ENCODE assay signal across 21 cellular contexts in the genomic region with DNA sequence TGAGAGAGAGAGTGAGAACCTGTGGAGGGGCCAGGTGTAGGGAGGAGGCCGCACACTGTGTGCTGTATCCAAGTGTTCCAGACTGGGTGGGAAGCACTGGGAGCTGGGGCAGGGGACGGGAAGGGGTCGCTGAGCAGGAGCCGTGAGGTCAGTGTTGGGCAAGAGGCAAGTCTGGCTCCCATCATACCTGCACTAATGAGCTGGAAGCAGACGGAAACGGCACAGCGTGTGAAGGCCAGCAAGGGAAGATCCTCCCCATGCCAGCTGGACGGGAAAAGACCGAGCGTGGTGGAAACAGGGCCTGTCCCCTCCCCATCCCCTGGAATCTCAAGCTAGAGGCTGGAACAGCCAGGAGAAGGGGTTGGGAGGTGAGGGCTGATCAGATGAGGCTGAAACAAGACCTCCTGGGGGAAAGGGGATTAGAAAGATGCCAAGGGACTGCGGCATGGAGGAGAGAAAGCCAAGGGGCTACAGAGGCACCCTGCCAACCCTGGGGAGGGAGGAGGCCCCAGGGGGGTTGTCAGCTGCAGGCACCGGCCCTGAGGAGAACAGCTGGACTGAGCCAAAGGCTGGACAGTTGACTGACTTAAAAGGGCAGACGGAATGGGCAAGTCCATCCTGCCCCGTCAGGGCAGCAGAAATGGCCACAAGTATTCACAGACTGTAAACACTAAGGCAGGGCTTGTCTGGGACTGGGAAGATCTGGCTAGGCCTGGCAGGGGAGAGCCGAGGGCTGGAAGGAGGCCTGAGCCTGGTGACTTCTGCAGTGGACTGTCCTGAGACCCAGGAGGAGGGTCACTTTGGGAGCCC. TPM values are rescaled to one million over a fixed set of nuclear protein-coding genes. Genes with fewer than 3 reads are reported as not detected.
DNase-seq lines count a peak whose midpoint lies in the region; ATAC-seq and TF ChIP-seq lines count a peak whose summit lies in the region.
"Had no signal": no experiment of that assay in that cellular context is flagged by ENCODE, and none has a peak within 500 bp of the region (broad histone marks: within the 10 kb centered on the region; RNA-seq: fewer than 3 reads in every experiment).

No MANE protein-coding gene starts in this region.

- DNase-seq in ascending aorta (ENCODE audit: low spot score in 2 of 2) (no peak), heart left ventricle (no peak), mesendoderm (no peak), tibial artery (no peak), NCI-H345 treated with DMSO at 0.1 percent for 48 hours (lab: John Stamatoyannopoulos, UW; ENCODE audit: unreplicated experiment) (no peak), SW480 (ENCODE audit: low spot score) (no peak)
- DNase-seq in activated CD4-positive, CD25-positive, alpha-beta regulatory T cell treated with anti-CD3 and anti-CD28 coated beads, Interleukin-2, amount 50 U/mL, for 72 hours = no peak
- DNase-seq: activated CD4-positive, alpha-beta memory T cell treated with anti-CD3 and anti-CD28 coated beads for 36 hours; activated naive CD8-positive, alpha-beta T cell treated with anti-CD3 and anti-CD28 coated beads for 36 hours; activated T-cell treated with anti-CD3 and anti-CD28 coated beads, Interleukin-2, amount 50 U/mL, for 4 hours; caudate nucleus; effector memory CD4-positive, alpha-beta T cell; MV-4-11; NCI-H2029; NCI-H510A; sigmoid colon; stimulated activated CD4-positive, alpha-beta T cell treated with anti-CD3 and anti-CD28 coated beads, Interleukin-4, amount 100 ng/mL, for 1 hour had no signal

- peaks cover 0 to 16% of the 10 kb centered on the region in 2 donors for H3K4me1 ChIP-seq in ascending aorta
- H3K4me1 ChIP-seq in heart left ventricle = peaks cover 0 to 16% (median 0%) of the 10 kb centered on the region in 12 donors
- H3K4me1 ChIP-seq in mesendoderm (ENCODE audit: control insufficient read depth, low read depth, low read length) = peaks cover 4% of the 10 kb centered on the region
- H3K4me1 ChIP-seq in tibial artery = peaks cover 0 to 22% (median 11%) of the 10 kb centered on the region in 4 donors
- H3K4me1 ChIP-seq: sigmoid colon had no signal

- no peak overlapping the region for H3K23ac ChIP-seq in mesendoderm (ENCODE audit: low read length)

- no peak overlapping the region for H3K4ac ChIP-seq in mesendoderm (ENCODE audit: low read depth, low read length)

- TF ChIP-seq POLR2A in heart left ventricle (IDR thresholded peaks at IDR 0.05) = no peak

- no peak overlapping the region for H3K18ac ChIP-seq in mesendoderm (ENCODE audit: low read length)

- peak overlapping the region; percentile 42 for H3K56ac ChIP-seq in mesendoderm (ENCODE audit: low read length)

- H3K79me1 ChIP-seq in mesendoderm (ENCODE audit: low read length) = no peaks in the 10 kb centered on the region

- intact Hi-C loops in ascending aorta (cut with DNase I) = no loop called here
- intact Hi-C loops in heart left ventricle (cut with DNase I) = no loop called here
- intact Hi-C loops in tibial artery (cut with DNase I; ENCODE audit: low total_unique reads) = no loop called here

- H4K5ac ChIP-seq in mesendoderm (ENCODE audit: low read length) = no peak overlapping the region

- H3K4me3 ChIP-seq in ascending aorta = no peak overlapping the region
- H3K4me3 ChIP-seq in heart left ventricle = no peak overlapping the region
- H3K4me3 ChIP-seq in mesendoderm (ENCODE audit: low read length) = no peak overlapping the region
- H3K4me3 ChIP-seq in tibial artery = no peak overlapping the region
- H3K4me3 ChIP-seq: lung, sigmoid colon, SK-N-MC had no signal

- no peak overlapping the region for H3K9ac ChIP-seq in mesendoderm (ENCODE audit: low read length)

- 70 to 78% (median 74%) methylated on average over 15 of the region's 15 CpGs for WGBS in heart left ventricle, 4 donors
- no CpG with 5 or more reads among the region's 15 CpGs for WGBS in mesendoderm (ENCODE audit: extremely low coverage, insufficient coverage, low lambda C conversion rate)

- H3K27ac ChIP-seq in ascending aorta = peak overlapping the region; percentile 77 to 81
- H3K27ac ChIP-seq in heart left ventricle = peak overlapping the region in 3 of 12 donors; percentile 21 to 59 (median 30)
- H3K27ac ChIP-seq in mesendoderm (ENCODE audit: low read depth, low read length) = no peak overlapping the region
- H3K27ac ChIP-seq in tibial artery = peak overlapping the region; percentile 56 to 61
- H3K27ac ChIP-seq: C4-2B, sigmoid colon, SK-N-MC had no signal

- no peaks in the 10 kb centered on the region for H3K9me3 ChIP-seq in ascending aorta
- H3K9me3 ChIP-seq in heart left ventricle = no peaks in the 10 kb centered on the region
- no peaks in the 10 kb centered on the region for H3K9me3 ChIP-seq in tibial artery
- H3K9me3 ChIP-seq: sigmoid colon had no signal

- H3K79me2 ChIP-seq in mesendoderm (ENCODE audit: control insufficient read depth, insufficient read depth, low read length) = no peaks in the 10 kb centered on the region

- no peak overlapping the region for H4K8ac ChIP-seq in mesendoderm (ENCODE audit: low read depth, low read length)

- no peak for TF ChIP-seq CTCF in ascending aorta (IDR thresholded peaks at IDR 0.05)
- no peak for TF ChIP-seq CTCF in heart left ventricle (IDR thresholded peaks at IDR 0.05)
- no peak for TF ChIP-seq CTCF in tibial artery (IDR thresholded peaks at IDR 0.05)

- no peak overlapping the region for H3K4me2 ChIP-seq in mesendoderm (ENCODE audit: low read length)

- H3K36me3 ChIP-seq in ascending aorta = no peaks in the 10 kb centered on the region
- no peaks in the 10 kb centered on the region for H3K36me3 ChIP-seq in heart left ventricle
- no peaks in the 10 kb centered on the region for H3K36me3 ChIP-seq in mesendoderm (ENCODE audit: control insufficient read depth, insufficient read depth, low read length)
- no peaks in the 10 kb centered on the region for H3K36me3 ChIP-seq in tibial artery
- H3K36me3 ChIP-seq: sigmoid colon had no signal

- H2BK15ac ChIP-seq in mesendoderm (replicated peaks; ENCODE audit: low read depth) = no peak overlapping the region

- H2BK120ac ChIP-seq in mesendoderm (ENCODE audit: low read depth, low read length) = no peak overlapping the region

- H3K27me3 ChIP-seq in ascending aorta (no peaks in the 10 kb centered on the region), heart left ventricle (no peaks in the 10 kb centered on the region), mesendoderm (ENCODE audit: insufficient read depth, low read length, poor library complexity) (no peaks in the 10 kb centered on the region), tibial artery (no peaks in the 10 kb centered on the region)
- H3K27me3 ChIP-seq: sigmoid colon had no signal

- no peak overlapping the region for H2BK5ac ChIP-seq in mesendoderm (ENCODE audit: low read length)

- no peak overlapping the region for H2AK5ac ChIP-seq in mesendoderm (ENCODE audit: low read length)

- ATAC-seq in heart left ventricle = peak in 3 of 4 donors; percentile 21 to 61 (median 57)
- ATAC-seq: activated T-cell treated with anti-CD3 and anti-CD28 coated beads, Interleukin-2, amount 50 U/mL, for 4 hours; HCT116 had no signal

RNA-seq across cellular contexts. Expression of gene LTBP2, which starts 19.0 kb away (rescaled TPM):
- total RNA-seq in ascending aorta (383 TPM), heart left ventricle (10 to 100 TPM; 19.1 to 69.1 (median 36.1) TPM)
- polyA plus RNA-seq in heart left ventricle = 1 to 10 TPM; 4.0 to 8.4 TPM
- polyA plus RNA-seq in mesendoderm (2013, experiment 1 of 2) = 0.13 TPM
- 0.13 TPM for polyA plus RNA-seq in mesendoderm (2013, experiment 2 of 2)
